8 cellular contexts compared by ENCODE assay signal in the genomic region with DNA sequence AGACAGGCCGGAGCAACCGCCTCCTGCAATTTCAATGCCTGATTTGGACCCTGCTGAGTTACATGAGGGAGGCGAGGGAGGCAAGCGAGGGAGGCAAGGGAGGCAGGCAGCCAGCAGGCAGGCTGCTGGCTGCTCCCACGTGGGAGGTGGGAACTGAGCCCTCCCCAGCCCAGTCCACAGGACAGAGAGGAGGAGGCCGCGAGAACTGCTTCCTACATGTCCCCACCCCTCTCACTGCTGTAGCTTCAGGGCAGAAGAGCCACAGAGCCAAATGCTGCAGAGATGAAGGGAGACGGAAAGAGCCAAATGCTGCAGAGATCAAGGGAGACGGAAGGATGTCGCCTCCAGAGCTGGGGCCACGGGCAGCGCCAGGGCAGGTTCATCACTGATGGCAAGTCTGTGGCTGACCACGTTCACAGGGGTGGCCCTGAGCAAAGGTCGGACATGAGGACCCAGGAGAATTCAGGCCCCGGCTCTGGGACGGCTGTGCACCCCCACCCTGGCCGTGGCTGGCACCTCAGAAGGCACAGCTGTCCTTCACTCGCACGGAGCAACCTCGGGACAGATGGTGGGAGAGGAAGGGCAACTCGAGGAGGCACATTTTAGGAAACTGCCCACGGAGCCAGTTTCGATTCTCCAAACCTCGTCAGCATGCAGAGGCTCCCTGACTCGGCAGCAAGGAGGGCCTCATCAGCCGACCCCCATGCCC. TPM values are rescaled to one million over a fixed set of nuclear protein-coding genes. Genes with fewer than 3 reads are reported as not detected.
A peak's percentile ranks its signal among the peaks of the same experiment; 100 is the strongest.
DNase-seq lines count a peak whose midpoint lies in the region; ATAC-seq and TF ChIP-seq lines count a peak whose summit lies in the region.

No MANE protein-coding gene starts in this region.

- peaks cover 56% of the 10 kb centered on the region for H3K4me1 Mint-ChIP-seq in activated naive CD4-positive, alpha-beta T cell treated with anti-CD3 and anti-CD28 coated beads for 36 hours (ENCODE audit: low read depth)

- no peaks in the 10 kb centered on the region for H3K27me3 Mint-ChIP-seq in activated naive CD4-positive, alpha-beta T cell treated with anti-CD3 and anti-CD28 coated beads for 36 hours (ENCODE audit: low read depth)

- no peak for ATAC-seq in thoracic aorta (ENCODE audit: insufficient number of reproducible peaks, low FRiP score, low read depth)
- ATAC-seq in GM21786 (IDR thresholded peaks at IDR 0.05; ENCODE audit: unreplicated experiment): no peak
- ATAC-seq in GM18909 (IDR thresholded peaks at IDR 0.05; ENCODE audit: poor library complexity, unreplicated experiment): no peak

- no peak overlapping the region for H3K4me2 ChIP-seq in mesendoderm (ENCODE audit: low read length)

- intact Hi-C loops in activated naive CD4-positive, alpha-beta T cell treated with anti-CD3 and anti-CD28 coated beads for 36 hours (cut with micrococcal nuclease): no loop called here

- no peak overlapping the region for H3K4ac ChIP-seq in mesendoderm (ENCODE audit: low read depth, low read length)

- H4K8ac ChIP-seq in mesendoderm (ENCODE audit: low read depth, low read length): no peak overlapping the region

- no peaks in the 10 kb centered on the region for H3K79me2 ChIP-seq in mesendoderm (ENCODE audit: control insufficient read depth, insufficient read depth, low read length)

- peak overlapping the region; percentile 69 for H3K4me3 Mint-ChIP-seq in activated naive CD4-positive, alpha-beta T cell treated with anti-CD3 and anti-CD28 coated beads for 36 hours

- no peaks in the 10 kb centered on the region for H3K27me3 ChIP-seq in mesendoderm (ENCODE audit: insufficient read depth, low read length, poor library complexity)
- H3K27me3 ChIP-seq in thoracic aorta (replicated peaks; ENCODE audit: insufficient read depth): no peaks in the 10 kb centered on the region

- no peak overlapping the region for H4K5ac ChIP-seq in mesendoderm (ENCODE audit: low read length)

- H3K18ac ChIP-seq in mesendoderm (ENCODE audit: low read length): no peak overlapping the region

- H2AK5ac ChIP-seq in mesendoderm (ENCODE audit: low read length): no peak overlapping the region

- H3K36me3 Mint-ChIP-seq in activated naive CD4-positive, alpha-beta T cell treated with anti-CD3 and anti-CD28 coated beads for 36 hours (ENCODE audit: low read depth): no peaks in the 10 kb centered on the region

- no peak overlapping the region for H3K23ac ChIP-seq in mesendoderm (ENCODE audit: low read length)

- no peak overlapping the region for H3K9ac ChIP-seq in mesendoderm (ENCODE audit: low read length)

- DNase-seq in activated naive CD4-positive, alpha-beta T cell treated with anti-CD3 and anti-CD28 coated beads for 36 hours: peak; percentile 44
- no peak for DNase-seq in activated naive CD4-positive, alpha-beta T cell treated with anti-CD3 and anti-CD28 coated beads, Interleukin-2, amount 50 U/mL, for 16 hours
- DNase-seq in cerebellum (ENCODE audit: low spot score): peak; percentile 77
- DNase-seq in mesendoderm: peak; percentile 31
- DNase-seq in thoracic aorta (ENCODE audit: low spot score): no peak
- no peak for DNase-seq in SK-N-DZ (ENCODE audit: low spot score)

- H3K4me1 ChIP-seq in mesendoderm (ENCODE audit: control insufficient read depth, low read depth, low read length) (peaks cover 7% of the 10 kb centered on the region), thoracic aorta (ENCODE audit: control insufficient read depth in 1 of 2, low read depth in 2 of 2) (no peaks in the 10 kb centered on the region)

- no peak overlapping the region for H3K4me3 ChIP-seq in mesendoderm (ENCODE audit: low read length)
- H3K4me3 ChIP-seq in thoracic aorta: peak overlapping the region; percentile 24

- no peak overlapping the region for H2BK5ac ChIP-seq in mesendoderm (ENCODE audit: low read length)

- no peak overlapping the region for H3K27ac Mint-ChIP-seq in activated naive CD4-positive, alpha-beta T cell treated with anti-CD3 and anti-CD28 coated beads for 36 hours

- H3K9me3 ChIP-seq in thoracic aorta: no peaks in the 10 kb centered on the region

- no peak overlapping the region for H3K27ac ChIP-seq in mesendoderm (ENCODE audit: low read depth, low read length)
- H3K27ac ChIP-seq in thoracic aorta: no peak overlapping the region

- H3K79me1 ChIP-seq in mesendoderm (ENCODE audit: low read length): no peaks in the 10 kb centered on the region

- CTCF ChIA-PET in activated naive CD4-positive, alpha-beta T cell treated with anti-CD3 and anti-CD28 coated beads for 36 hours (lab: Charles Lee): interaction anchor here (0.7 kb wide), 1 partner anchor 1143 kb away, joined by 6 read pairs; no protein-coding TSS in a partner anchor

- H3K9me3 Mint-ChIP-seq in activated naive CD4-positive, alpha-beta T cell treated with anti-CD3 and anti-CD28 coated beads for 36 hours: no peaks in the 10 kb centered on the region

- H2BK120ac ChIP-seq in mesendoderm (ENCODE audit: low read depth, low read length): no peak overlapping the region

- H3K36me3 ChIP-seq in mesendoderm (ENCODE audit: control insufficient read depth, insufficient read depth, low read length) (no peaks in the 10 kb centered on the region), thoracic aorta (no peaks in the 10 kb centered on the region)

- no CpG with 5 or more reads among the region's 26 CpGs for WGBS in mesendoderm (ENCODE audit: extremely low coverage, insufficient coverage, low lambda C conversion rate)

- TF ChIP-seq CTCF in thoracic aorta (IDR thresholded peaks at IDR 0.05): no peak

- no peak overlapping the region for H2BK15ac ChIP-seq in mesendoderm (replicated peaks; ENCODE audit: low read depth)

- H3K56ac ChIP-seq in mesendoderm (ENCODE audit: low read length): no peak overlapping the region

RNA-seq across cellular contexts. Expression of a gene that starts 21.5 kb away (rescaled TPM):
- 1 to 10 TPM; 1.6 to 2.2 TPM for total RNA-seq in activated naive CD4-positive, alpha-beta T cell treated with anti-CD3 and anti-CD28 coated beads for 36 hours
- 4.3 TPM for total RNA-seq in cerebellum
- polyA plus RNA-seq in mesendoderm (2013, experiment 1 of 2): 4.5 TPM
- polyA plus RNA-seq in mesendoderm (2013, experiment 2 of 2): 4.8 TPM
- 10 to 100 TPM in 1 of 2 donors, 1 to 10 TPM in 1; 6.5 to 33.1 TPM for total RNA-seq in thoracic aorta
- 48.2 and 70.3 TPM in 2 replicates for polyA plus RNA-seq in SK-N-DZ (2014; cell fraction: cytosol; rRNA removed)
- polyA plus RNA-seq in SK-N-DZ (2014; cell fraction: nucleus; rRNA removed): 16.2 and 17.4 TPM in 2 replicates

Comparison
In these comparisons a context has a peak if more than half of its experiments do, and no peak if none do; other contexts are left out.
1. DNase-seq: peak in activated naive CD4-positive, alpha-beta T cell treated with anti-CD3 and anti-CD28 coated beads for 36 hours (single experiment), cerebellum (single experiment) and mesendoderm (single experiment); none in activated naive CD4-positive, alpha-beta T cell treated with anti-CD3 and anti-CD28 coated beads, Interleukin-2, amount 50 U/mL, for 16 hours (single experiment), thoracic aorta (single experiment) and SK-N-DZ (single experiment).